25 cellular contexts compared by ENCODE assay signal in genomic region chr4:7680106-7680505, GRCh38.
"Had no signal": no experiment of that assay in that cellular context is flagged by ENCODE, and none has a peak within 500 bp of the region (broad histone marks: within the 10 kb centered on the region; RNA-seq: fewer than 3 reads in every experiment).

No MANE protein-coding gene starts in this region.

- H3K36me3 ChIP-seq: esophagus squamous epithelium, gastrocnemius medialis, heart left ventricle, left ventricle myocardium inferior, lower lobe of right lung had no signal

- FAIRE-seq: colon, kidney had no signal

- H2AFZ ChIP-seq: hepatocyte had no signal

- H3K4me3 ChIP-seq: coronary artery, dorsolateral prefrontal cortex, esophagus squamous epithelium, gastrocnemius medialis, heart left ventricle, hepatocyte, left ventricle myocardium inferior, lower lobe of right lung, mucosa of descending colon had no signal

- H3K27me3 ChIP-seq: dorsolateral prefrontal cortex, heart left ventricle, hepatocyte had no signal

- H3K9me3 Mint-ChIP-seq: immature natural killer cell had no signal

- H3K4me1 ChIP-seq: gastrocnemius medialis, left ventricle myocardium inferior, lower lobe of right lung had no signal

- H3K27ac ChIP-seq: coronary artery, dorsolateral prefrontal cortex, epithelial cell of prostate, esophagus squamous epithelium, gastrocnemius medialis, heart left ventricle, hepatocyte, left ventricle myocardium inferior, lower lobe of right lung had no signal

- H3K9me3 ChIP-seq: gastrocnemius medialis, mucosa of descending colon had no signal

- H3K27ac Mint-ChIP-seq: mesothelial cell of epicardium had no signal

- H3K4me2 ChIP-seq: hepatocyte had no signal

- H3K79me2 ChIP-seq: hepatocyte had no signal

- H3K4me3 Mint-ChIP-seq: immature natural killer cell, mesothelial cell of epicardium had no signal

- ATAC-seq: esophagus mucosa, gastrocnemius medialis, lower lobe of right lung, mucosa of descending colon had no signal

- DNase-seq: cerebellar nuclear complex; dermis blood vessel endothelial cell; effector CD4-positive, alpha-beta T cell; effector memory CD4-positive, alpha-beta T cell; erythroblast; esophagus squamous epithelium; foreskin melanocyte; gastrocnemius medialis; hypothalamus; immature natural killer cell; islet precursor cell; kidney; kidney glomerular epithelial cell; left ventricle myocardium inferior; mesenchymal stem cell had no signal
